In the genomic region with DNA sequence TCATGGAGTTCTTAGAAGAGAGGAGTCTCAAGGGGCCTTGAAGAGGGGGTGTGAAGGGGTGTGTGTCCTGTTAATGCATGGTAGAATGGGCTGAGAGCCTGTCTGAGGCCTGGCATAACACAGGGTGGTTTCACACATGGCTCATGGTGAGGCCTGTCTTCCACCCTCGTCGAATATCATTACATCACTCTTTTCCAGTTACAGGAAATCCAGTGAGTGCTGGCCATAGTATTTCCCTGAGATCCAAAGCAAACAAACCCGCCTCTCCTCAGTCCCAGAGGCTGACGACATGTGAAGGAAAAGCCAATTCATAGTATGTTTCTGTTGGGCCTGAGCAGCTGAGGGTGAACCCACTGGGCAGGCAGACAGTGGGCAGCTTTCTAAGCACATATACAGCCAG, we compare ENCODE assay signal across 9 cellular contexts.
DNase-seq lines count a peak whose midpoint lies in the region; ATAC-seq and TF ChIP-seq lines count a peak whose summit lies in the region.
"Had no signal": no experiment of that assay in that cellular context is flagged by ENCODE, and none has a peak within 500 bp of the region (broad histone marks: within the 10 kb centered on the region; RNA-seq: fewer than 3 reads in every experiment).

No MANE protein-coding gene starts in this region.

- ATAC-seq in left ventricle myocardium superior (peak; percentile 91), GM18505 (IDR thresholded peaks at IDR 0.05; ENCODE audit: unreplicated experiment) (no peak)

- H3K4me3 ChIP-seq in astrocyte of the spinal cord (ENCODE audit: low read depth, low read length), result no peak overlapping the region

- no peak for TF ChIP-seq POLR2A in GM18505 (IDR thresholded peaks at IDR 0.05; ENCODE audit: borderline replicate concordance, extremely low read depth, insufficient read depth, insufficient read length)

- intact Hi-C loops in left ventricle myocardium superior (cut with micrococcal nuclease), result no loop called here

- in situ Hi-C loops in astrocyte of the spinal cord (cut with HindIII; ENCODE audit: low sequenced_read_pairs), result no loop called here

- peak; percentile 68 for DNase-seq in DMS153 (lab: John Stamatoyannopoulos, UW)
- DNase-seq in DMS153 treated with DMSO at 0.1 percent for 48 hours (lab: John Stamatoyannopoulos, UW; ENCODE audit: unreplicated experiment), result no peak
- DNase-seq in astrocyte of the spinal cord (ENCODE audit: low read depth, low spot score), result peak; percentile 91
- DNase-seq in left ventricle myocardium superior, result peak; percentile 25
- peak; percentile 65 for DNase-seq in smooth muscle cell of the brain vasculature (ENCODE audit: low read depth, low spot score)
- no peak for DNase-seq in D341Med (ENCODE audit: low spot score)
- DNase-seq in inferior parietal cortex (ENCODE audit: extremely low spot score), result no peak
- DNase-seq: stimulated activated CD4-positive, alpha-beta T cell treated with anti-CD3 and anti-CD28 coated beads, Interleukin-2, amount 100 ng/mL, for 24 hours had no signal

- TF ChIP-seq CTCF in astrocyte of the spinal cord (IDR thresholded peaks at IDR 0.05; ENCODE audit: low read depth, low read length), result no peak

Comparison
In these comparisons a context has a peak if more than half of its experiments do, and no peak if none do; other contexts are left out.
1. DNase-seq: peak in DMS153 (single experiment), astrocyte of the spinal cord (single experiment), left ventricle myocardium superior (single experiment) and smooth muscle cell of the brain vasculature (single experiment); none in DMS153 treated with DMSO at 0.1 percent for 48 hours (single experiment), D341Med (single experiment) and inferior parietal cortex (single experiment).